Comparison of ENCODE assay signal across 11 cellular contexts in the genomic region with DNA sequence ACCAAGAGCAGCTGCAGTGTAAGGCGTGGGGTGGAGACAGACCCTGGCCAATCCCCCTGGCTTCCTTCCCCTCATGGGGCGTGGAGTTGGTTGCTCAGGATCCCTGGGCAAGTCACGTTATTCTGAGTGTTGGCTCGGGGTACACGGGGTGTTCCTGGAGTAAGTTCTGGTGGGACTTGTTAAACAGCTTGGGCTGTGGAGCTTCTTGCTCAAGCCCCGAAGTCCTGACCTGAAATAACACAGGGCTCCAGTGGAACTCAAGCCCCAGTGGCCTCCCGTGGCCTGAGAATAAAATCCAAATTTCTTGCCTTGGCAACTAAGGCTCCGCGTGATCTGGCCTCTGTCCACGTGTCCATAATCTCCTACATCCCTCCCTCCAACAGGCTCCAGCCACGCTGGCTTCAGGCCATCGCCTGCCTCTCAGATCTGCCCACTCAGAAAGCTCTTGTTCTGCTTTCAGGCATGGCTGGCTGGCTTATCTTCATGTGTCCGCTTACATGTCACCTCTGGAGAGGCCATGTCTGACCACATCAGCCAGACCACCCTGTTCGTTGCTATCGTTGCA. TPM values are rescaled to one million over a fixed set of nuclear protein-coding genes. Genes with fewer than 3 reads are reported as not detected.
A peak's percentile ranks its signal among the peaks of the same experiment; 100 is the strongest.
DNase-seq lines count a peak whose midpoint lies in the region; ATAC-seq and TF ChIP-seq lines count a peak whose summit lies in the region.
"Had no signal": no experiment of that assay in that cellular context is flagged by ENCODE, and none has a peak within 500 bp of the region (broad histone marks: within the 10 kb centered on the region; RNA-seq: fewer than 3 reads in every experiment).

No MANE protein-coding gene starts in this region.

- H3K4me3 ChIP-seq in fibroblast of villous mesenchyme (ENCODE audit: low read depth, low read length) (no peak overlapping the region), upper lobe of right lung (no peak overlapping the region), mesendoderm (ENCODE audit: low read length) (no peak overlapping the region)
- H3K4me3 ChIP-seq: SJSA1 had no signal

- no peaks in the 10 kb centered on the region for H3K79me2 ChIP-seq in mesendoderm (ENCODE audit: control insufficient read depth, insufficient read depth, low read length)

- no peak overlapping the region for H3K56ac ChIP-seq in mesendoderm (ENCODE audit: low read length)

- no peak overlapping the region for H3K4me2 ChIP-seq in mesendoderm (ENCODE audit: low read length)

- H2BK15ac ChIP-seq in mesendoderm (replicated peaks; ENCODE audit: low read depth): no peak overlapping the region

- no peaks in the 10 kb centered on the region for H3K36me3 ChIP-seq in upper lobe of right lung
- H3K36me3 ChIP-seq in mesendoderm (ENCODE audit: control insufficient read depth, insufficient read depth, low read length): no peaks in the 10 kb centered on the region
- H3K36me3 ChIP-seq: SJSA1 had no signal

- WGBS in mesendoderm (ENCODE audit: extremely low coverage, insufficient coverage, low lambda C conversion rate): no CpG with 5 or more reads among the region's 15 CpGs

- no peaks in the 10 kb centered on the region for H3K79me1 ChIP-seq in mesendoderm (ENCODE audit: low read length)

- H3K18ac ChIP-seq in mesendoderm (ENCODE audit: low read length): no peak overlapping the region

- peak overlapping the region; percentile 55 for H3K27ac ChIP-seq in upper lobe of right lung
- no peak overlapping the region for H3K27ac ChIP-seq in mesendoderm (ENCODE audit: low read depth, low read length)
- H3K27ac ChIP-seq: 22Rv1, SJSA1 had no signal

- H3K23ac ChIP-seq in mesendoderm (ENCODE audit: low read length): no peak overlapping the region

- H3K9ac ChIP-seq in mesendoderm (ENCODE audit: low read length): no peak overlapping the region

- H3K4ac ChIP-seq in mesendoderm (ENCODE audit: low read depth, low read length): no peak overlapping the region

- H2BK120ac ChIP-seq in mesendoderm (ENCODE audit: low read depth, low read length): no peak overlapping the region

- H3K4me1 ChIP-seq in upper lobe of right lung (no peaks in the 10 kb centered on the region), mesendoderm (ENCODE audit: control insufficient read depth, low read depth, low read length) (no peaks in the 10 kb centered on the region)

- DNase-seq in DMS79 treated with DMSO at 0.1 percent for 48 hours (lab: John Stamatoyannopoulos, UW): peak; percentile 4
- DNase-seq in DMS79 (lab: John Stamatoyannopoulos, UW): no peak
- DNase-seq in fibroblast of villous mesenchyme (ENCODE audit: low read depth): peak; percentile 89
- peak; percentile 67 for DNase-seq in myocyte (ENCODE audit: low read depth)
- DNase-seq in upper lobe of right lung: peak; percentile 85
- no peak for DNase-seq in cerebellar nuclear complex (lab: John Stamatoyannopoulos, UW)
- DNase-seq in mesendoderm: no peak
- DNase-seq in HuH-7.5 (ENCODE audit: low spot score): no peak
- DNase-seq: stimulated activated CD4-positive, alpha-beta T cell treated with anti-CD3 and anti-CD28 coated beads, Interleukin-4, amount 100 ng/mL, for 4 hours had no signal

- TF ChIP-seq CTCF in fibroblast of villous mesenchyme (IDR thresholded peaks at IDR 0.05; ENCODE audit: insufficient read depth, low read depth, low read length) (no peak), upper lobe of right lung (IDR thresholded peaks at IDR 0.05) (no peak)

- peak; percentile 80 for ATAC-seq in upper lobe of right lung

- no peaks in the 10 kb centered on the region for H3K27me3 ChIP-seq in upper lobe of right lung
- no peaks in the 10 kb centered on the region for H3K27me3 ChIP-seq in mesendoderm (ENCODE audit: insufficient read depth, low read length, poor library complexity)
- H3K27me3 ChIP-seq: SJSA1 had no signal

- H4K8ac ChIP-seq in mesendoderm (ENCODE audit: low read depth, low read length): no peak overlapping the region

- H3K9me3 ChIP-seq in upper lobe of right lung: no peaks in the 10 kb centered on the region
- H3K9me3 ChIP-seq: SJSA1 had no signal

- no peak overlapping the region for H2BK5ac ChIP-seq in mesendoderm (ENCODE audit: low read length)

- intact Hi-C loops in upper lobe of right lung (cut with DNase I): no loop called here

- H4K5ac ChIP-seq in mesendoderm (ENCODE audit: low read length): no peak overlapping the region

- no peak overlapping the region for H2AK5ac ChIP-seq in mesendoderm (ENCODE audit: low read length)

RNA-seq across cellular contexts. Expression of gene BCO1, which starts 49.3 kb away (rescaled TPM):
- total RNA-seq in fibroblast of villous mesenchyme: not detected in 2 replicates
- total RNA-seq in myocyte: not detected in 2 replicates
- not detected for polyA plus RNA-seq in myocyte (2012)
- total RNA-seq in upper lobe of right lung: 0.75 TPM
- polyA plus RNA-seq in mesendoderm (2013, experiment 1 of 2): 0.01 TPM
- not detected for polyA plus RNA-seq in mesendoderm (2013, experiment 2 of 2)
- total RNA-seq: SJSA1 had no signal

Comparison
In these comparisons a context has a peak if more than half of its experiments do, and no peak if none do; other contexts are left out.
1. DNase-seq: peak in DMS79 treated with DMSO at 0.1 percent for 48 hours (single experiment), fibroblast of villous mesenchyme (single experiment), myocyte (single experiment) and upper lobe of right lung (single experiment); none in DMS79 (single experiment), cerebellar nuclear complex (0 of 2), mesendoderm (single experiment) and HuH-7.5 (single experiment).